Comparison of ENCODE assay signal across 12 cellular contexts in genomic region chr6:139979021-139979721, GRCh38.
DNase-seq lines count a peak whose midpoint lies in the region; ATAC-seq and TF ChIP-seq lines count a peak whose summit lies in the region.
"Had no signal": no experiment of that assay in that cellular context is flagged by ENCODE, and none has a peak within 500 bp of the region (broad histone marks: within the 10 kb centered on the region; RNA-seq: fewer than 3 reads in every experiment).

No MANE protein-coding gene starts in this region.

- H3K4me1 ChIP-seq in lower lobe of right lung (peaks cover 18% of the 10 kb centered on the region), stomach smooth muscle (ENCODE audit: control insufficient read depth, insufficient read depth, low read length) (peaks cover 23% of the 10 kb centered on the region)

- intact Hi-C loops in lower lobe of right lung (cut with DNase I), result no loop called here

- H3K4me3 ChIP-seq in lower lobe of right lung (no peak overlapping the region), stomach smooth muscle (ENCODE audit: low read length in 2 of 2) (no peak overlapping the region)
- H3K4me3 ChIP-seq: thoracic aorta had no signal

- ATAC-seq in esophagus mucosa (peak; percentile 35), lower lobe of right lung (no peak), GM21515 (IDR thresholded peaks at IDR 0.05; ENCODE audit: unreplicated experiment) (no peak), HG02571 (IDR thresholded peaks at IDR 0.05; ENCODE audit: unreplicated experiment) (no peak)
- ATAC-seq: PC-3, sciatic nerve had no signal

- no peaks in the 10 kb centered on the region for H3K27me3 ChIP-seq in lower lobe of right lung (ENCODE audit: low read depth)
- no peaks in the 10 kb centered on the region for H3K27me3 ChIP-seq in stomach smooth muscle (ENCODE audit: control insufficient read depth in 1 of 2, insufficient read depth in 2 of 2, low read length in 2 of 2)

- H3K27ac ChIP-seq in lower lobe of right lung (peak overlapping the region; percentile 2), stomach smooth muscle (ENCODE audit: low read length) (peak overlapping the region; percentile 32)

- H3K9me3 ChIP-seq in lower lobe of right lung, result no peaks in the 10 kb centered on the region
- no peaks in the 10 kb centered on the region for H3K9me3 ChIP-seq in stomach smooth muscle (ENCODE audit: control insufficient read depth in 2 of 2, low read length in 2 of 2)
- H3K9me3 ChIP-seq: thoracic aorta had no signal

- no peak for TF ChIP-seq CTCF in lower lobe of right lung (IDR thresholded peaks at IDR 0.05)

- DNase-seq in RPMI7951 (ENCODE audit: low read depth), result peak; percentile 79
- DNase-seq in lower lobe of right lung, result no peak
- DNase-seq in activated gamma-delta T cell treated with Interleukin-2 at 50 U/mL for 16 hours, result no peak
- DNase-seq: activated CD4-positive, alpha-beta T cell treated with anti-CD3 and anti-CD28 coated beads, Interleukin-2, amount 50 U/mL, for 1 hour; NCI-H524; PC-3 had no signal

- H3K36me3 ChIP-seq in lower lobe of right lung, result no peaks in the 10 kb centered on the region
- H3K36me3 ChIP-seq in stomach smooth muscle (ENCODE audit: control insufficient read depth in 2 of 2, insufficient read depth in 2 of 2, low read length in 2 of 2), result no peaks in the 10 kb centered on the region
- H3K36me3 ChIP-seq: thoracic aorta had no signal

- H3K9ac ChIP-seq in stomach smooth muscle (ENCODE audit: low read length in 2 of 2), result no peak overlapping the region
